ENCODE assay signal across 11 cellular contexts in genomic region chr7:36021367-36021766, GRCh38.
DNase-seq lines count a peak whose midpoint lies in the region; FAIRE-seq and TF ChIP-seq lines count a peak whose summit lies in the region.
"Had no signal": no experiment of that assay in that cellular context is flagged by ENCODE, and none has a peak within 500 bp of the region (broad histone marks: within the 10 kb centered on the region; RNA-seq: fewer than 3 reads in every experiment).

No MANE protein-coding gene starts in this region.

- H2AFZ ChIP-seq in H1 (ENCODE audit: low read length), result no peak overlapping the region
- peak overlapping the region; percentile 7 for H2AFZ ChIP-seq in parathyroid adenoma

- no peaks in the 10 kb centered on the region for H3K9me3 ChIP-seq in H1 (ENCODE audit: insufficient read depth in 2 of 2, low read depth in 1 of 2, low read length in 1 of 2)
- no peaks in the 10 kb centered on the region for H3K9me3 ChIP-seq in parathyroid adenoma (ENCODE audit: control insufficient read depth, low read length)
- H3K9me3 ChIP-seq in testis, result no peaks in the 10 kb centered on the region
- H3K9me3 ChIP-seq: SJCRH30, upper lobe of left lung had no signal

- FAIRE-seq in H1 (lab: Jason Lieb, UNC) (peak; percentile 79), GM12892 (lab: Jason Lieb, UNC) (no peak)
- FAIRE-seq: islet of Langerhans had no signal

- no peak overlapping the region for H3K14ac ChIP-seq in H1 (ENCODE audit: insufficient read length)

- H4K20me1 ChIP-seq in H1 (replicated peaks in 1 of 2; ENCODE audit: control insufficient read depth in 1 of 2, insufficient read depth in 2 of 2, low read length in 2 of 2), result no peaks in the 10 kb centered on the region

- H3K4me1 ChIP-seq in H1 (replicated peaks in 1 of 4; ENCODE audit: control insufficient read depth in 3 of 4, insufficient read depth in 4 of 4, low read length in 3 of 4) (no peaks in the 10 kb centered on the region; a peak in 1 of 7 replicates), parathyroid adenoma (peaks cover 14% of the 10 kb centered on the region), testis (no peaks in the 10 kb centered on the region)
- H3K4me1 ChIP-seq: SJCRH30 had no signal

- H3K4ac ChIP-seq in H1 (replicated peaks; ENCODE audit: insufficient read length, low read depth, low read length), result no peak overlapping the region

- H2AK5ac ChIP-seq in H1 (ENCODE audit: low read depth, low read length), result no peak overlapping the region

- H2BK12ac ChIP-seq in H1 (ENCODE audit: low read depth, low read length), result peak overlapping the region; percentile 91; the same call in 1 of the 2 replicates

- 0 out of 2 replicates have a peak overlapping the region, but pooled peaks have one; percentile 57 for H3K18ac ChIP-seq in H1 (ENCODE audit: extremely low read depth, low read length)

- H2BK120ac ChIP-seq in H1 (replicated peaks; ENCODE audit: low read depth, low read length), result no peak overlapping the region

- no peak overlapping the region for H4K91ac ChIP-seq in H1 (replicated peaks; ENCODE audit: insufficient read length, low read length)

- H3K27ac ChIP-seq in H1 (ENCODE audit: low read depth, low read length) (no peak overlapping the region), parathyroid adenoma (peak overlapping the region; percentile 24), testis (no peak overlapping the region)
- H3K27ac ChIP-seq: SJCRH30, upper lobe of left lung had no signal

- POLR2A ChIA-PET in H1 (lab: Charles Lee; ENCODE audit: partially characterized antibody), result interaction anchor here (0.6 kb wide), 1 partner anchor 21 kb away, joined by 5 read pairs; no protein-coding TSS in a partner anchor

- peak; percentile 80 to 94 for TF ChIP-seq RAD21 in H1 (IDR thresholded peaks at IDR 0.05 in 1 of 2, conservative IDR thresholded peaks at IDR 0.05 in 1 of 2; ENCODE audit: low read depth in 2 of 2, low read length in 2 of 2)

- no peaks in the 10 kb centered on the region for H3K79me2 ChIP-seq in H1 (ENCODE audit: control insufficient read depth in 1 of 2, insufficient read depth in 2 of 2, low read length in 2 of 2)
- H3K79me2 ChIP-seq in parathyroid adenoma, result no peaks in the 10 kb centered on the region

- no peak overlapping the region for H3K23ac ChIP-seq in H1 (ENCODE audit: insufficient read length)

- peak; percentile 74 to 90 (median 88) for TF ChIP-seq CTCF in H1 (IDR thresholded peaks at IDR 0.05; ENCODE audit: control extremely low read depth in 1 of 3, insufficient read depth in 1 of 3, low read depth in 1 of 3, low read length in 3 of 3)
- peak; percentile 27 for TF ChIP-seq CTCF in parathyroid adenoma (IDR thresholded peaks at IDR 0.05)
- peak in 1 of 3 experiments; percentile 20 for TF ChIP-seq CTCF in testis (IDR thresholded peaks at IDR 0.05)

- no peak for TF ChIP-seq EP300 in H1 (IDR thresholded peaks at IDR 0.05; ENCODE audit: borderline replicate concordance in 1 of 2, low read depth in 2 of 2, low read length in 2 of 2)

- intact Hi-C loops in testis (cut with DNase I; ENCODE audit: low total_unique reads), result no loop called here

- H3K9ac ChIP-seq in H1 (replicated peaks in 1 of 4; ENCODE audit: extremely low read depth in 1 of 4, low read depth in 3 of 4, low read length in 3 of 4) (no peak overlapping the region), parathyroid adenoma (no peak overlapping the region)

- no peak overlapping the region; the same call in 1 of the 2 replicates for H4K8ac ChIP-seq in H1 (ENCODE audit: extremely low read depth, insufficient read depth, low read length)

- H3K27me3 ChIP-seq in H1 (replicated peaks in 1 of 4; ENCODE audit: control insufficient read depth in 3 of 4, extremely low read depth in 1 of 4, insufficient read depth in 3 of 4, low read length in 3 of 4) (no peaks in the 10 kb centered on the region), parathyroid adenoma (ENCODE audit: control insufficient read depth, insufficient read depth, low read length) (no peaks in the 10 kb centered on the region), testis (no peaks in the 10 kb centered on the region)
- H3K27me3 ChIP-seq: upper lobe of left lung had no signal

- no peak overlapping the region for H3K56ac ChIP-seq in H1 (replicated peaks; ENCODE audit: insufficient read length, low read depth, low read length)

- TF ChIP-seq POLR2A in H1 (IDR thresholded peaks at IDR 0.05; ENCODE audit: control extremely low read depth in 1 of 2, low read depth in 2 of 2, low read length in 2 of 2) (no peak), testis (IDR thresholded peaks at IDR 0.05) (no peak), GM12892 (IDR thresholded peaks at IDR 0.05; ENCODE audit: low read depth, low read length) (no peak)

- 0 out of 2 replicates have a peak overlapping the region, but pooled peaks have one; percentile 77 for H2BK15ac ChIP-seq in H1 (ENCODE audit: low read length)

- CTCF ChIA-PET in H1 (lab: Charles Lee; ENCODE audit: partially characterized antibody), result interaction anchor here (0.6 to 4.1 kb wide), 47 partner anchors 10 to 1334 kb away, joined by 3 to 45 read pairs (median 5); no protein-coding TSS in a partner anchor

- H3K79me1 ChIP-seq in H1 (ENCODE audit: low read depth, low read length), result no peaks in the 10 kb centered on the region

- H2BK5ac ChIP-seq in H1 (ENCODE audit: low read depth, low read length), result peak overlapping the region; percentile 32; the same call in 1 of the 2 replicates

- no peak overlapping the region for H4K5ac ChIP-seq in H1 (ENCODE audit: insufficient read length, low read depth, low read length)

- H3K4me2 ChIP-seq in H1 (ENCODE audit: insufficient read depth in 1 of 2, low read depth in 2 of 2, low read length in 2 of 2), result no peak overlapping the region
- no peak overlapping the region for H3K4me2 ChIP-seq in parathyroid adenoma (ENCODE audit: low read length)

- H3K36me3 ChIP-seq in H1 (ENCODE audit: control insufficient read depth in 2 of 4, insufficient read depth in 4 of 4, low read length in 3 of 4) (no peaks in the 10 kb centered on the region), parathyroid adenoma (ENCODE audit: control insufficient read depth, insufficient read depth, low read length) (no peaks in the 10 kb centered on the region), testis (ENCODE audit: low read depth, missing control alignments) (no peaks in the 10 kb centered on the region)
- H3K36me3 ChIP-seq: SJCRH30, upper lobe of left lung had no signal

- H3K4me3 ChIP-seq in H1 (ENCODE audit: extremely low read depth in 1 of 4, insufficient read depth in 2 of 4, low read depth in 3 of 4, low read length in 4 of 4) (no peak overlapping the region), parathyroid adenoma (ENCODE audit: low read depth, low read length) (no peak overlapping the region), testis (no peak overlapping the region)
- H3K4me3 ChIP-seq: SJCRH30, upper lobe of left lung had no signal

- DNase-seq in NCI-H82 (lab: John Stamatoyannopoulos, UW), result peak; percentile 32
- DNase-seq in NCI-H82 treated with DMSO at 0.1 percent for 48 hours (lab: John Stamatoyannopoulos, UW; ENCODE audit: unreplicated experiment), result no peak
- DNase-seq in NCI-H226, result peak; percentile 40
- DNase-seq in H1 (ENCODE audit: low read depth in 1 of 2, low spot score in 2 of 2), result peak in 1 of 2 experiments; percentile 73
- no peak for DNase-seq in testis
- DNase-seq in GM12892 (ENCODE audit: insufficient read length), result no peak
- DNase-seq in NCI-H187 (lab: John Stamatoyannopoulos, UW), result no peak
- DNase-seq: upper lobe of left lung had no signal

- no peak overlapping the region for H2BK20ac ChIP-seq in H1 (ENCODE audit: low read length)

- H3K23me2 ChIP-seq in H1 (ENCODE audit: low read depth, low read length), result no peaks in the 10 kb centered on the region

- 38% methylated on average over 5 of the region's 5 CpGs; no CpG with 5 or more reads in 1 of the 2 experiments for WGBS in H1 (ENCODE audit: extremely low coverage in 1 of 2, insufficient coverage in 1 of 2, insufficient read length in 1 of 2, insufficient replicate concordance in 2 of 2, low coverage in 1 of 2, low lambda C conversion rate in 2 of 2, missing lambda C conversion rate in 1 of 2), 2 experiments
- 79 to 80% methylated on average over 5 of the region's 5 CpGs for WGBS in testis, 2 donors

TF ChIP-seq in H1, 55 proteins besides CTCF, POLR2A, EP300 and RAD21:
- TF ChIP-seq CREB1 (IDR thresholded peaks at IDR 0.05), result peak; percentile 35; the same call in 1 of the 2 replicates
- TF ChIP-seq CTBP2 (IDR thresholded peaks at IDR 0.05; ENCODE audit: borderline replicate concordance, insufficient read depth, insufficient read length, low read length), result no peak
- no peak for TF ChIP-seq KDM5A (IDR thresholded peaks at IDR 0.05; ENCODE audit: low read length)

Comparison
In these comparisons a context has a peak if more than half of its experiments do, and no peak if none do; other contexts are left out.
1. DNase-seq: peak in NCI-H82 (single experiment) and NCI-H226 (single experiment); none in NCI-H82 treated with DMSO at 0.1 percent for 48 hours (single experiment), testis (single experiment), GM12892 (single experiment) and NCI-H187 (0 of 2).